Comparison of ENCODE assay signal across 1 cellular context in genomic region chr6:2245103-2245953, GRCh38.
TF ChIP-seq lines count a peak whose summit lies in the region.

GMDS (minus strand) TSS chr6:2245605.

TF ChIP-seq in K562, 482 proteins besides CTCF, POLR2A, EP300 and RAD21 (continued from another document and continues in another):
- TF ChIP-seq ZNF311 (CRISPR knock-in tag; IDR thresholded peaks at IDR 0.05) (no peak), NR3C1 (CRISPR knock-in tag; IDR thresholded peaks at IDR 0.05) (no peak; the same call in 1 of the 2 replicates), SMARCE1 (IDR thresholded peaks at IDR 0.05) (no peak), POLR2B (IDR thresholded peaks at IDR 0.05; ENCODE audit: low read depth, partially characterized antibody) (peak; percentile 68), RBBP5 (IDR thresholded peaks at IDR 0.05; ENCODE audit: borderline replicate concordance, insufficient read depth, low read length, poor library complexity, severe bottlenecking) (peak; percentile 91), ZNF449 (CRISPR knock-in tag; IDR thresholded peaks at IDR 0.05) (no peak), SMAD1 (IDR thresholded peaks at IDR 0.05; ENCODE audit: low read depth, low read length, partially characterized antibody) (peak; percentile 20), KLF1 (tag; IDR thresholded peaks at IDR 0.05) (0 out of 2 replicates have a peak, but pooled peaks have one; percentile 2), ZNF431 (CRISPR knock-in tag; IDR thresholded peaks at IDR 0.05) (peak; percentile 77; the same call in 1 of the 2 replicates), TCF3 (CRISPR knock-in tag; IDR thresholded peaks at IDR 0.05) (no peak), SRF (CRISPR knock-in tag; IDR thresholded peaks at IDR 0.05) (0 out of 4 replicates have a peak, but pooled peaks of 1 of the 2 experiments have one; percentile 41), GATAD2B (IDR thresholded peaks at IDR 0.05; ENCODE audit: borderline replicate concordance) (peak; percentile 97), PHF8 (IDR thresholded peaks at IDR 0.05; ENCODE audit: borderline replicate concordance, low read length) (peak; percentile 87), RBM22 (IDR thresholded peaks at IDR 0.05; ENCODE audit: low read depth, low read length, poor library complexity, severe bottlenecking) (no peak), SLC30A9 (CRISPR knock-in tag; IDR thresholded peaks at IDR 0.05) (no peak), GMEB1 (CRISPR knock-in tag; IDR thresholded peaks at IDR 0.05) (peak; percentile 86), ZC3H4 (CRISPR knock-in tag; IDR thresholded peaks at IDR 0.05; ENCODE audit: borderline replicate concordance) (peak; percentile 49; the same call in 1 of the 2 replicates), SMAD4 (CRISPR knock-in tag; conservative IDR thresholded peaks at IDR 0.05) (peak; percentile 68), AFF1 (IDR thresholded peaks at IDR 0.05; ENCODE audit: low read depth in 1 of 2, partially characterized antibody in 2 of 2) (no peak), FOXP1 (CRISPR knock-in tag; IDR thresholded peaks at IDR 0.05) (peak; percentile 81), FOXM1 (IDR thresholded peaks at IDR 0.05; ENCODE audit: low read depth) (no peak), FOXM1 (CRISPR knock-in tag; IDR thresholded peaks at IDR 0.05; ENCODE audit: low read depth) (peak; percentile 69; the same call in 1 of the 2 replicates), CCAR2 (IDR thresholded peaks at IDR 0.05; ENCODE audit: low read depth, low read length) (no peak), ETV1 (tag; conservative IDR thresholded peaks at IDR 0.05; ENCODE audit: low read depth) (0 out of 2 replicates have a peak, but pooled peaks have one; percentile 21), NCOA6 (IDR thresholded peaks at IDR 0.05) (no peak), MTF1 (CRISPR knock-in tag; IDR thresholded peaks at IDR 0.05; ENCODE audit: borderline replicate concordance) (no peak), CREB3L1 (IDR thresholded peaks at IDR 0.05; ENCODE audit: borderline replicate concordance, low read depth) (0 out of 2 replicates have a peak, but pooled peaks have one; percentile 44), ATF7 (IDR thresholded peaks at IDR 0.05) (peak; percentile 71), HDAC8 (tag; IDR thresholded peaks at IDR 0.05) (peak; percentile 73; the same call in 1 of the 2 replicates), SREBF2 (CRISPR knock-in tag; IDR thresholded peaks at IDR 0.05) (no peak), SIN3A (IDR thresholded peaks at IDR 0.05; ENCODE audit: borderline replicate concordance in 2 of 2, control insufficient read depth in 1 of 2, low read depth in 2 of 2, low read length in 2 of 2) (peak in 1 of 2 experiments; percentile 82; a peak in 1 of 4 replicates), MECOM (CRISPR knock-in tag; IDR thresholded peaks at IDR 0.05) (no peak), LEF1 (IDR thresholded peaks at IDR 0.05) (no peak), ZNF444 (CRISPR knock-in tag; IDR thresholded peaks at IDR 0.05) (no peak), EHMT2 (IDR thresholded peaks at IDR 0.05) (no peak), SAP30 (IDR thresholded peaks at IDR 0.05; ENCODE audit: borderline replicate concordance, insufficient read depth, low read depth, low read length, poor library complexity, severe bottlenecking) (peak; percentile 74), ZKSCAN3 (CRISPR knock-in tag; IDR thresholded peaks at IDR 0.05) (no peak), POLR2H (tag; IDR thresholded peaks at IDR 0.05; ENCODE audit: low read depth) (peak; percentile 44; the same call in 1 of the 2 replicates), L3MBTL2 (IDR thresholded peaks at IDR 0.05) (peak; percentile 83), HMGN3 (IDR thresholded peaks at IDR 0.05; ENCODE audit: borderline replicate concordance, extremely low read depth, insufficient read length, low read depth, low read length) (peak; percentile 77), STAT5B (CRISPR knock-in tag; IDR thresholded peaks at IDR 0.05) (no peak), ETV6 (IDR thresholded peaks at IDR 0.05; ENCODE audit: borderline replicate concordance in 1 of 2, low read depth in 2 of 2, low read length in 1 of 2) (no peak), ETV6 (CRISPR knock-in tag; IDR thresholded peaks at IDR 0.05; ENCODE audit: borderline replicate concordance) (peak; percentile 86; the same call in 1 of the 2 replicates), JUND (IDR thresholded peaks at IDR 0.05; ENCODE audit: borderline replicate concordance, low read depth, low read length) (peak; percentile 34; the same call in 1 of the 2 replicates), JUND (tag; IDR thresholded peaks at IDR 0.05; ENCODE audit: borderline replicate concordance, low read depth, low read length) (no peak; the same call in 2 of the 3 replicates), TBL1XR1 (IDR thresholded peaks at IDR 0.05; ENCODE audit: low read length in 2 of 2) (peak in 1 of 2 experiments; percentile 16; a peak in 1 of 4 replicates), FOXO4 (CRISPR knock-in tag; IDR thresholded peaks at IDR 0.05) (no peak), EGR1 (conservative IDR thresholded peaks at IDR 0.05) (peak; percentile 89), ZNF57 (CRISPR knock-in tag; IDR thresholded peaks at IDR 0.05) (0 out of 2 replicates have a peak, but pooled peaks have one; percentile 37)
- TF ChIP-seq, protein P1, sequence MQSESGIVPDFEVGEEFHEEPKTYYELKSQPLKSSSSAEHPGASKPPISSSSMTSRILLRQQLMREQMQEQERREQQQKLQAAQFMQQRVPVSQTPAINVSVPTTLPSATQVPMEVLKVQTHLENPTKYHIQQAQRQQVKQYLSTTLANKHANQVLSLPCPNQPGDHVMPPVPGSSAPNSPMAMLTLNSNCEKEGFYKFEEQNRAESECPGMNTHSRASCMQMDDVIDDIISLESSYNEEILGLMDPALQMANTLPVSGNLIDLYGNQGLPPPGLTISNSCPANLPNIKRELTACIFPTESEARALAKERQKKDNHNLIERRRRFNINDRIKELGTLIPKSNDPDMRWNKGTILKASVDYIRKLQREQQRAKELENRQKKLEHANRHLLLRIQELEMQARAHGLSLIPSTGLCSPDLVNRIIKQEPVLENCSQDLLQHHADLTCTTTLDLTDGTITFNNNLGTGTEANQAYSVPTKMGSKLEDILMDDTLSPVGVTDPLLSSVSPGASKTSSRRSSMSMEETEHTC (IDR thresholded peaks at IDR 0.05) = no peak
- TF ChIP-seq, protein P2, sequence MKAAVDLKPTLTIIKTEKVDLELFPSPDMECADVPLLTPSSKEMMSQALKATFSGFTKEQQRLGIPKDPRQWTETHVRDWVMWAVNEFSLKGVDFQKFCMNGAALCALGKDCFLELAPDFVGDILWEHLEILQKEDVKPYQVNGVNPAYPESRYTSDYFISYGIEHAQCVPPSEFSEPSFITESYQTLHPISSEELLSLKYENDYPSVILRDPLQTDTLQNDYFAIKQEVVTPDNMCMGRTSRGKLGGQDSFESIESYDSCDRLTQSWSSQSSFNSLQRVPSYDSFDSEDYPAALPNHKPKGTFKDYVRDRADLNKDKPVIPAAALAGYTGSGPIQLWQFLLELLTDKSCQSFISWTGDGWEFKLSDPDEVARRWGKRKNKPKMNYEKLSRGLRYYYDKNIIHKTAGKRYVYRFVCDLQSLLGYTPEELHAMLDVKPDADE (conservative IDR thresholded peaks at IDR 0.05; ENCODE audit: control insufficient read depth, low read depth, low read length) = 0 out of 2 replicates have a peak, but pooled peaks have one; percentile 46
- TF ChIP-seq, protein P3, sequence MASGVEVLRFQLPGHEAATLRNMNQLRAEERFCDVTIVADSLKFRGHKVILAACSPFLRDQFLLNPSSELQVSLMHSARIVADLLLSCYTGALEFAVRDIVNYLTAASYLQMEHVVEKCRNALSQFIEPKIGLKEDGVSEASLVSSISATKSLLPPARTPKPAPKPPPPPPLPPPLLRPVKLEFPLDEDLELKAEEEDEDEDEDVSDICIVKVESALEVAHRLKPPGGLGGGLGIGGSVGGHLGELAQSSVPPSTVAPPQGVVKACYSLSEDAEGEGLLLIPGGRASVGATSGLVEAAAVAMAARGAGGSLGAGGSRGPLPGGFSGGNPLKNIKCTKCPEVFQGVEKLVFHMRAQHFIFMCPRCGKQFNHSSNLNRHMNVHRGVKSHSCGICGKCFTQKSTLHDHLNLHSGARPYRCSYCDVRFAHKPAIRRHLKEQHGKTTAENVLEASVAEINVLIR (CRISPR knock-in tag; IDR thresholded peaks at IDR 0.05) = peak; percentile 91
- TF ChIP-seq, protein P4, sequence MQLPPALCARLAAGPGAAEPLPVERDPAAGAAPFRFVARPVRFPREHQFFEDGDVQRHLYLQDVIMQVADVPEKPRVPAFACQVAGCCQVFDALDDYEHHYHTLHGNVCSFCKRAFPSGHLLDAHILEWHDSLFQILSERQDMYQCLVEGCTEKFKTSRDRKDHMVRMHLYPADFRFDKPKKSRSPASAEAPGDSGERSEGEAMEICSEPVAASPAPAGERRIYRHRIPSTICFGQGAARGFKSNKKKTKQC (CRISPR knock-in tag; IDR thresholded peaks at IDR 0.05) = peak; percentile 85
- TF ChIP-seq, protein P5, sequence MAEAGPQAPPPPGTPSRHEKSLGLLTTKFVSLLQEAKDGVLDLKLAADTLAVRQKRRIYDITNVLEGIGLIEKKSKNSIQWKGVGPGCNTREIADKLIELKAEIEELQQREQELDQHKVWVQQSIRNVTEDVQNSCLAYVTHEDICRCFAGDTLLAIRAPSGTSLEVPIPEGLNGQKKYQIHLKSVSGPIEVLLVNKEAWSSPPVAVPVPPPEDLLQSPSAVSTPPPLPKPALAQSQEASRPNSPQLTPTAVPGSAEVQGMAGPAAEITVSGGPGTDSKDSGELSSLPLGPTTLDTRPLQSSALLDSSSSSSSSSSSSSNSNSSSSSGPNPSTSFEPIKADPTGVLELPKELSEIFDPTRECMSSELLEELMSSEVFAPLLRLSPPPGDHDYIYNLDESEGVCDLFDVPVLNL (CRISPR knock-in tag; IDR thresholded peaks at IDR 0.05; ENCODE audit: low read depth) = no peak
